18 cellular contexts compared by ENCODE assay signal in the genomic region with DNA sequence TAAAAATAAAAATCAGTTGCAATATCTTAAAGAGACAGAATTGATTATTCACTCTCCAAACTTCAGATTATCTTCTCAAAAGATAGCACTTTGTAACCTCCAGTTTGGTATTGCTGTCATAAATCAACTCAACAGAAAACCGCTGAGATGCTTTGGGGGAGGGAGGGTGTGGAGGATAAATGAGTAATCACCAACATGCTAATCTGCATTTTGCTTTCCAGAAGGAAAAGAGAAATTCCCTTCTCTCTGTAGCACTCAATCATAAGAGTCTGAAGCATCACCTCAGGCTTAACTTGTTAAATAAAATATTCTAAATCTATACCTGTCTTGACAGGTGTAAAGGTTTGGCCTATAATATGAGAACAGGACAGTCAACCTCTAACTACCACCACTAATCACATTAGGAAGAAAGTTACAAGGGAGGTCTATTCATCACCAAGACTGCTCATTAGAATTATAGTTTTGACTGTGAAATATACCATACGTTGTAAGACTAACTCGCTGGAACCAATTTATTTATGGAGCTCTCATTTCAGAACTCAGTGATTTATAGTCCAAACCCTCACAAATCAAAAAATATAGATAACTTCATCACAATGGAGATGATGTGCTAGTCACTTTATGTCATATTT.
DNase-seq lines count a peak whose midpoint lies in the region; ATAC-seq and TF ChIP-seq lines count a peak whose summit lies in the region.
"Had no signal": no experiment of that assay in that cellular context is flagged by ENCODE, and none has a peak within 500 bp of the region (broad histone marks: within the 10 kb centered on the region; RNA-seq: fewer than 3 reads in every experiment).

No MANE protein-coding gene starts in this region.

- peak; percentile 41 for ATAC-seq in stimulated activated naive CD8-positive, alpha-beta T cell treated with anti-CD3 and anti-CD28 coated beads, Interleukin-15, amount 100 ng/mL, for 72 hours
- ATAC-seq in stimulated activated naive CD8-positive, alpha-beta T cell treated with anti-CD3 and anti-CD28 coated beads, Interleukin-15, Interleukin-2, amounts not matched to agents 100 U/mL and 50 U/mL, for 24 hours = no peak
- ATAC-seq in foreskin keratinocyte = peak; percentile 77
- ATAC-seq in GM18519 (IDR thresholded peaks at IDR 0.05; ENCODE audit: low FRiP score, unreplicated experiment) = no peak
- ATAC-seq: sciatic nerve had no signal

- intact Hi-C loops in activated T-helper 2 cell treated with anti-CD3 and anti-CD28 coated beads, Interferon-gamma antibody, Interleukin-2, Interleukin-4, amounts not matched to agents 10 μg/mL and 5 μg/mL and 100 μg/mL, durations not matched to agents 14 hours and 24 hours and 36 hours (cut with micrococcal nuclease) = loop anchor here (5.0 kb wide), 1 partner anchor 158 kb away; no protein-coding TSS in a partner anchor

- H3K27ac Mint-ChIP-seq in stimulated activated naive CD8-positive, alpha-beta T cell treated with anti-CD3 and anti-CD28 coated beads, Interleukin-15, amount 100 ng/mL, for 72 hours = no peak overlapping the region
- H3K27ac Mint-ChIP-seq in activated T-helper 2 cell treated with anti-CD3 and anti-CD28 coated beads, Interferon-gamma antibody, Interleukin-2, Interleukin-4, amounts not matched to agents 10 μg/mL and 5 μg/mL and 100 μg/mL, durations not matched to agents 14 hours and 24 hours and 36 hours = no peak overlapping the region
- H3K27ac Mint-ChIP-seq: neural progenitor cell had no signal

- H3K27ac ChIP-seq in foreskin keratinocyte = peak overlapping the region; percentile 60
- H3K27ac ChIP-seq: BLaER1 treated with 17β-estradiol and CSF1 and Interleukin-3, amounts not matched to agents 10 nM and 100 nM; brain microvascular endothelial cell; neural progenitor cell had no signal

- peaks cover 33% of the 10 kb centered on the region for H3K36me3 Mint-ChIP-seq in activated T-helper 2 cell treated with anti-CD3 and anti-CD28 coated beads, Interferon-gamma antibody, Interleukin-2, Interleukin-4, amounts not matched to agents 10 μg/mL and 5 μg/mL and 100 μg/mL, durations not matched to agents 14 hours and 24 hours and 36 hours (ENCODE audit: low read depth)

- TF ChIP-seq CTCF in foreskin keratinocyte (conservative IDR thresholded peaks at IDR 0.05) = no peak

- H3K27me3 Mint-ChIP-seq in stimulated activated naive CD8-positive, alpha-beta T cell treated with anti-CD3 and anti-CD28 coated beads, Interleukin-15, amount 100 ng/mL, for 72 hours = no peaks in the 10 kb centered on the region
- peaks cover 7% of the 10 kb centered on the region for H3K27me3 Mint-ChIP-seq in activated T-helper 2 cell treated with anti-CD3 and anti-CD28 coated beads, Interferon-gamma antibody, Interleukin-2, Interleukin-4, amounts not matched to agents 10 μg/mL and 5 μg/mL and 100 μg/mL, durations not matched to agents 14 hours and 24 hours and 36 hours (ENCODE audit: low read depth)
- H3K27me3 Mint-ChIP-seq: stimulated activated naive CD8-positive, alpha-beta T cell treated with anti-CD3 and anti-CD28 coated beads, Interleukin-15, Interleukin-2, amounts not matched to agents 100 ng/mL and 50 ng/mL, for 24 hours had no signal

- H3K27me3 ChIP-seq in foreskin keratinocyte = no peaks in the 10 kb centered on the region
- H3K27me3 ChIP-seq: BLaER1 treated with 17β-estradiol and CSF1 and Interleukin-3, amounts not matched to agents 10 nM and 100 nM; brain microvascular endothelial cell; neural progenitor cell had no signal

- DNase-seq in stimulated activated naive CD8-positive, alpha-beta T cell treated with anti-CD3 and anti-CD28 coated beads, Interleukin-15, amount 100 ng/mL, for 72 hours = no peak
- no peak for DNase-seq in stimulated activated naive CD8-positive, alpha-beta T cell treated with anti-CD3 and anti-CD28 coated beads, Interleukin-15, Interleukin-2, amounts not matched to agents 100 U/mL and 50 U/mL, for 24 hours
- DNase-seq in SK-N-DZ (ENCODE audit: low spot score) (peak; percentile 67), foreskin keratinocyte (peak; percentile 58 to 80), HuH-7.5 (ENCODE audit: low spot score) (no peak), anterior cingulate cortex (lab: John Stamatoyannopoulos, UW) (no peak)
- DNase-seq in activated T-helper 2 cell treated with anti-CD3 and anti-CD28 coated beads, Interferon-gamma antibody, Interleukin-2, Interleukin-4, amounts not matched to agents 10 μg/mL and 5 μg/mL and 100 μg/mL, durations not matched to agents 14 hours and 24 hours and 36 hours (ENCODE audit: low spot score) = no peak
- DNase-seq: activated T-cell treated with anti-CD3 and anti-CD28 coated beads, Interleukin-2, amount 50 U/mL, for 1 hour; brain microvascular endothelial cell; DMS53; left ventricle myocardium superior; NCI-H748 treated with DMSO at 0.1 percent for 48 hours; SIG-M5 had no signal

- peaks cover 13% of the 10 kb centered on the region for H3K4me1 ChIP-seq in foreskin keratinocyte
- H3K4me1 ChIP-seq: BLaER1 treated with 17β-estradiol and CSF1 and Interleukin-3, amounts not matched to agents 10 nM and 100 nM; neural progenitor cell had no signal

- H3K9me3 Mint-ChIP-seq in stimulated activated naive CD8-positive, alpha-beta T cell treated with anti-CD3 and anti-CD28 coated beads, Interleukin-15, amount 100 ng/mL, for 72 hours = no peaks in the 10 kb centered on the region
- H3K9me3 Mint-ChIP-seq in activated T-helper 2 cell treated with anti-CD3 and anti-CD28 coated beads, Interferon-gamma antibody, Interleukin-2, Interleukin-4, amounts not matched to agents 10 μg/mL and 5 μg/mL and 100 μg/mL, durations not matched to agents 14 hours and 24 hours and 36 hours = no peaks in the 10 kb centered on the region
- H3K9me3 Mint-ChIP-seq: neural progenitor cell; stimulated activated naive CD8-positive, alpha-beta T cell treated with anti-CD3 and anti-CD28 coated beads, Interleukin-15, Interleukin-2, amounts not matched to agents 100 ng/mL and 50 ng/mL, for 24 hours had no signal

- no peak overlapping the region for H3K4me3 Mint-ChIP-seq in stimulated activated naive CD8-positive, alpha-beta T cell treated with anti-CD3 and anti-CD28 coated beads, Interleukin-15, amount 100 ng/mL, for 72 hours
- H3K4me3 Mint-ChIP-seq in activated T-helper 2 cell treated with anti-CD3 and anti-CD28 coated beads, Interferon-gamma antibody, Interleukin-2, Interleukin-4, amounts not matched to agents 10 μg/mL and 5 μg/mL and 100 μg/mL, durations not matched to agents 14 hours and 24 hours and 36 hours (ENCODE audit: low read depth) = no peak overlapping the region
- H3K4me3 Mint-ChIP-seq: neural progenitor cell; stimulated activated naive CD8-positive, alpha-beta T cell treated with anti-CD3 and anti-CD28 coated beads, Interleukin-15, Interleukin-2, amounts not matched to agents 100 ng/mL and 50 ng/mL, for 24 hours had no signal

- H3K4me1 Mint-ChIP-seq in stimulated activated naive CD8-positive, alpha-beta T cell treated with anti-CD3 and anti-CD28 coated beads, Interleukin-15, amount 100 ng/mL, for 72 hours = peaks cover 33% of the 10 kb centered on the region
- peaks cover 45% of the 10 kb centered on the region for H3K4me1 Mint-ChIP-seq in activated T-helper 2 cell treated with anti-CD3 and anti-CD28 coated beads, Interferon-gamma antibody, Interleukin-2, Interleukin-4, amounts not matched to agents 10 μg/mL and 5 μg/mL and 100 μg/mL, durations not matched to agents 14 hours and 24 hours and 36 hours (ENCODE audit: low read depth)
- H3K4me1 Mint-ChIP-seq: neural progenitor cell had no signal

Comparison
In these comparisons a context has a peak if more than half of its experiments do, and no peak if none do; other contexts are left out.
1. ATAC-seq: peak in stimulated activated naive CD8-positive, alpha-beta T cell treated with anti-CD3 and anti-CD28 coated beads, Interleukin-15, amount 100 ng/mL, for 72 hours (single experiment) and foreskin keratinocyte (single experiment); none in stimulated activated naive CD8-positive, alpha-beta T cell treated with anti-CD3 and anti-CD28 coated beads, Interleukin-15, Interleukin-2, amounts not matched to agents 100 U/mL and 50 U/mL, for 24 hours (single experiment) and GM18519 (single experiment).
2. DNase-seq: peak in SK-N-DZ (single experiment) and foreskin keratinocyte (2 of 2); none in stimulated activated naive CD8-positive, alpha-beta T cell treated with anti-CD3 and anti-CD28 coated beads, Interleukin-15, amount 100 ng/mL, for 72 hours (0 of 2), stimulated activated naive CD8-positive, alpha-beta T cell treated with anti-CD3 and anti-CD28 coated beads, Interleukin-15, Interleukin-2, amounts not matched to agents 100 U/mL and 50 U/mL, for 24 hours (single experiment), HuH-7.5 (single experiment), anterior cingulate cortex (0 of 58) and activated T-helper 2 cell treated with anti-CD3 and anti-CD28 coated beads, Interferon-gamma antibody, Interleukin-2, Interleukin-4, amounts not matched to agents 10 μg/mL and 5 μg/mL and 100 μg/mL, durations not matched to agents 14 hours and 24 hours and 36 hours (single experiment).